ENCODE assay signal across 15 cellular contexts in genomic region chr11:68939583-68940555, GRCh38. TPM values are rescaled to one million over a fixed set of nuclear protein-coding genes. Genes with fewer than 3 reads are reported as not detected.
DNase-seq lines count a peak whose midpoint lies in the region; ATAC-seq, FAIRE-seq and TF ChIP-seq lines count a peak whose summit lies in the region.
"Had no signal": no experiment of that assay in that cellular context is flagged by ENCODE, and none has a peak within 500 bp of the region (broad histone marks: within the 10 kb centered on the region; RNA-seq: fewer than 3 reads in every experiment).

No MANE protein-coding gene starts in this region.

- TF ChIP-seq POLR2A in breast epithelium (IDR thresholded peaks at IDR 0.05): no peak

- 85% methylated on average over 16 of the region's 33 CpGs for WGBS in mammary epithelial cell (ENCODE audit: low coverage, missing lambda C conversion rate)
- WGBS in SK-N-SH (ENCODE audit: low lambda C conversion rate): 86% methylated on average over 20 of the region's 33 CpGs

- H3K36me3 ChIP-seq in mammary epithelial cell (ENCODE audit: insufficient read depth, low read length) (no peaks in the 10 kb centered on the region), breast epithelium (no peaks in the 10 kb centered on the region), kidney (ENCODE audit: control insufficient read depth in 1 of 2, insufficient read depth in 2 of 2, low read length in 2 of 2) (peaks cover 14 to 22% of the 10 kb centered on the region in 2 donors), thoracic aorta (peaks cover 35% of the 10 kb centered on the region), SK-N-SH (replicated peaks in 1 of 2; ENCODE audit: control insufficient read depth in 1 of 2, insufficient read depth in 2 of 2, low read length in 1 of 2) (peaks cover 0 to 39% of the 10 kb centered on the region in 2 experiments)

- no peak for TF ChIP-seq EP300 in SK-N-SH (IDR thresholded peaks at IDR 0.05; ENCODE audit: borderline replicate concordance in 1 of 2, low read depth in 1 of 2, low read length in 1 of 2)

- no peak for FAIRE-seq in kidney (lab: Jason Lieb, UNC)

- POLR2A ChIA-PET in SK-N-SH (lab: Yijun Ruan, JAX): no interaction called here

- TF ChIP-seq CTCF in mammary epithelial cell (conservative IDR thresholded peaks at IDR 0.05 in 1 of 2, IDR thresholded peaks at IDR 0.05 in 1 of 2; ENCODE audit: extremely low read depth in 1 of 2, insufficient read depth in 1 of 2, low read depth in 1 of 2, low read length in 2 of 2) (no peak), breast epithelium (IDR thresholded peaks at IDR 0.05) (no peak), kidney (IDR thresholded peaks at IDR 0.05; ENCODE audit: borderline replicate concordance, extremely low read depth, insufficient read depth) (no peak), thoracic aorta (IDR thresholded peaks at IDR 0.05) (no peak), SK-N-SH (IDR thresholded peaks at IDR 0.05) (no peak)

- intact Hi-C loops in mammary epithelial cell (cut with micrococcal nuclease) (no loop called here), breast epithelium (cut with DNase I; ENCODE audit: low total_unique reads) (no loop called here), kidney (cut with DNase I) (no loop called here), left colon (cut with DNase I, micrococcal nuclease) (loop anchor here in 1 of 2 donors (10.0 kb wide), 1 partner anchor 65 kb away; no protein-coding TSS in a partner anchor)

- no peak for DNase-seq in mammary epithelial cell
- DNase-seq in breast epithelium (ENCODE audit: low spot score in 2 of 2): no peak
- peak; percentile 27 for DNase-seq in UCSD-AML1 (lab: John Stamatoyannopoulos, UW; ENCODE audit: unreplicated experiment)
- peak; percentile 45 for DNase-seq in kidney
- no peak for DNase-seq in thoracic aorta (ENCODE audit: low spot score)
- no peak for DNase-seq in RKO (ENCODE audit: low spot score)
- no peak for DNase-seq in left colon
- no peak for DNase-seq in SK-N-SH
- DNase-seq: H9, NCI-H1436, NCI-H446, PC-9, Right ventricle myocardium superior had no signal

- H3K27me3 ChIP-seq in mammary epithelial cell (ENCODE audit: insufficient read depth, low read length) (no peaks in the 10 kb centered on the region), breast epithelium (no peaks in the 10 kb centered on the region), thoracic aorta (replicated peaks; ENCODE audit: insufficient read depth) (no peaks in the 10 kb centered on the region), SK-N-SH (ENCODE audit: insufficient read depth) (no peaks in the 10 kb centered on the region)

- CTCF ChIA-PET in mammary epithelial cell (lab: Charles Lee; ENCODE audit: low non-redundant PET): no interaction called here
- CTCF ChIA-PET in SK-N-SH (lab: Yijun Ruan, JAX): no interaction called here

- H3K9me2 ChIP-seq in SK-N-SH: no peaks in the 10 kb centered on the region

- H3K9me3 ChIP-seq in mammary epithelial cell (replicated peaks; ENCODE audit: insufficient read depth, low read length) (no peaks in the 10 kb centered on the region), breast epithelium (no peaks in the 10 kb centered on the region), kidney (ENCODE audit: control insufficient read depth in 1 of 2, low read length in 2 of 2) (no peaks in the 10 kb centered on the region), thoracic aorta (no peaks in the 10 kb centered on the region), SK-N-SH (no peaks in the 10 kb centered on the region)

- H2AFZ ChIP-seq in mammary epithelial cell (ENCODE audit: low read depth, low read length) (no peak overlapping the region), SK-N-SH (ENCODE audit: low read depth) (no peak overlapping the region)
- H2AFZ ChIP-seq: PC-9 had no signal

- H3K79me2 ChIP-seq in mammary epithelial cell (ENCODE audit: insufficient read depth, low read length): no peaks in the 10 kb centered on the region
- no peaks in the 10 kb centered on the region for H3K79me2 ChIP-seq in SK-N-SH (ENCODE audit: insufficient read depth)

- TSS peak; percentile 31 for BruUV-seq in mammary epithelial cell (replicated peaks; lab: Mats Ljungman, UMichigan)

- H3K4me3 ChIP-seq in mammary epithelial cell (replicated peaks in 1 of 3; ENCODE audit: insufficient read depth in 1 of 3, low read depth in 2 of 3, low read length in 3 of 3) (no peak overlapping the region), breast epithelium (no peak overlapping the region), kidney (ENCODE audit: low read length in 2 of 2) (no peak overlapping the region), thoracic aorta (no peak overlapping the region), SK-N-SH (ENCODE audit: low read depth in 2 of 2, low read length in 1 of 2) (no peak overlapping the region)
- H3K4me3 ChIP-seq: PC-9 had no signal

- no peak for TF ChIP-seq RAD21 in SK-N-SH (IDR thresholded peaks at IDR 0.05; ENCODE audit: low read length)

- H3K4me2 ChIP-seq in mammary epithelial cell (ENCODE audit: insufficient read depth, low read depth, low read length): no peak overlapping the region
- no peak overlapping the region for H3K4me2 ChIP-seq in SK-N-SH
- H3K4me2 ChIP-seq: PC-9 had no signal

- in situ Hi-C loops in mammary epithelial cell (cut with MboI; ENCODE audit: low sequenced_read_pairs in 2 of 2): loop anchor here in 1 of 2 donors (10.0 kb wide), 1 partner anchor 65 kb away; no protein-coding TSS in a partner anchor

- H3K4me1 ChIP-seq in mammary epithelial cell (ENCODE audit: insufficient read depth, low read length) (peaks cover 6% of the 10 kb centered on the region), breast epithelium (no peaks in the 10 kb centered on the region), kidney (ENCODE audit: control insufficient read depth in 1 of 2, insufficient read depth in 1 of 2, low read depth in 1 of 2, low read length in 2 of 2) (no peaks in the 10 kb centered on the region), thoracic aorta (ENCODE audit: control insufficient read depth in 1 of 2, low read depth in 2 of 2) (peaks cover 27 to 47% of the 10 kb centered on the region in 2 donors), SK-N-SH (ENCODE audit: control insufficient read depth in 1 of 2, insufficient read depth in 2 of 2, low read depth in 1 of 2, low read length in 1 of 2) (no peaks in the 10 kb centered on the region)

- H3K27ac ChIP-seq in mammary epithelial cell (ENCODE audit: insufficient read depth, low read depth, low read length): no peak overlapping the region
- H3K27ac ChIP-seq in breast epithelium: no peak overlapping the region
- H3K27ac ChIP-seq in kidney (ENCODE audit: low read depth in 2 of 2, low read length in 2 of 2): no peak overlapping the region
- H3K27ac ChIP-seq in thoracic aorta: peak overlapping the region; percentile 97 to 99
- no peak overlapping the region for H3K27ac ChIP-seq in SK-N-SH (ENCODE audit: low read depth in 2 of 2, low read length in 1 of 2)
- H3K27ac ChIP-seq: 22Rv1, PC-9 had no signal

- dilution Hi-C loops in mammary epithelial cell (cut with HindIII; ENCODE audit: low sequenced_read_pairs): loop anchor here (25.0 kb wide), 1 partner anchor 722 kb away; no protein-coding TSS in a partner anchor

- H3K9ac ChIP-seq in mammary epithelial cell (ENCODE audit: insufficient read depth, low read length) (no peak overlapping the region), kidney (ENCODE audit: low read length in 2 of 2) (no peak overlapping the region), SK-N-SH (no peak overlapping the region)

- no peaks in the 10 kb centered on the region for H4K20me1 ChIP-seq in mammary epithelial cell (ENCODE audit: insufficient read depth, low read length)
- H4K20me1 ChIP-seq in SK-N-SH (ENCODE audit: insufficient read depth): no peaks in the 10 kb centered on the region

- ATAC-seq in thoracic aorta (ENCODE audit: insufficient number of reproducible peaks, low FRiP score, low read depth) (no peak), left colon (no peak)

- H3F3A ChIP-seq in SK-N-SH (replicated peaks; ENCODE audit: insufficient read depth): no peaks in the 10 kb centered on the region

TF ChIP-seq in SK-N-SH, 30 proteins besides CTCF, POLR2A, EP300 and RAD21 (continues in another document):
- TF ChIP-seq PBX3 (IDR thresholded peaks at IDR 0.05) (no peak), TEAD4 (IDR thresholded peaks at IDR 0.05; ENCODE audit: borderline replicate concordance, insufficient read depth) (no peak)

RNA-seq across cellular contexts. Expression of gene IGHMBP2, which starts 36.2 kb away (rescaled TPM):
- total RNA-seq in mammary epithelial cell (10 to 100 TPM in 1 of 2 donors, 1 to 10 TPM in 1; 8.2 to 19.6 TPM), breast epithelium (10 to 100 TPM in 2 of 3 donors, 1 to 10 TPM in 1; 9.8 to 18.4 (median 13.6) TPM), kidney (19.6 TPM), thoracic aorta (10 to 100 TPM; 24.7 to 40.8 TPM), left colon (10 to 100 TPM; 17.5 to 20.8 TPM)
- polyA plus RNA-seq in mammary epithelial cell (8.9 TPM), kidney (ENCODE audit: insufficient read depth, low read depth, low replicate concordance) (8.8 TPM), SK-N-SH (2012; rRNA removed) (7.8 and 9.0 TPM in 2 replicates)
- 29.0 TPM for polyA minus RNA-seq in mammary epithelial cell
- 2.7 and 5.2 TPM in 2 replicates for polyA plus RNA-seq in SK-N-SH (2012; cell fraction: cytosol; rRNA removed)
- 29.1 and 32.4 TPM in 2 replicates for polyA plus RNA-seq in SK-N-SH (2012; cell fraction: nucleus; rRNA removed)

RNA-seq across cellular contexts. Expression of gene MRPL21, which starts 36.2 kb away (rescaled TPM):
- 10 to 100 TPM; 30.2 to 66.3 TPM for total RNA-seq in mammary epithelial cell
- polyA plus RNA-seq in mammary epithelial cell: 83.0 TPM
- 14.2 TPM for polyA minus RNA-seq in mammary epithelial cell
- total RNA-seq in breast epithelium: 10 to 100 TPM; 44.3 to 89.1 (median 51.7) TPM
- total RNA-seq in kidney: 45.0 TPM
- polyA plus RNA-seq in kidney (ENCODE audit: insufficient read depth, low read depth, low replicate concordance): 147 TPM
- 10 to 100 TPM; 11.0 to 16.7 TPM for total RNA-seq in thoracic aorta
- total RNA-seq in left colon: 10 to 100 TPM; 71.7 to 87.8 TPM
- 98.3 and 125 TPM in 2 replicates for polyA plus RNA-seq in SK-N-SH (2012; rRNA removed)
- polyA plus RNA-seq in SK-N-SH (2012; cell fraction: cytosol; rRNA removed): 84.3 and 115 TPM in 2 replicates
- 54.2 and 63.0 TPM in 2 replicates for polyA plus RNA-seq in SK-N-SH (2012; cell fraction: nucleus; rRNA removed)

RNA-seq across cellular contexts. Expression of gene MRGPRD, which starts 40.9 kb away (rescaled TPM):
- total RNA-seq in mammary epithelial cell (not detected), breast epithelium (not detected), kidney (not detected), thoracic aorta (1 to 10 TPM in 1 of 2 donors, not detected in 1; 5.0 TPM), left colon (not detected)
- polyA plus RNA-seq in mammary epithelial cell (not detected), kidney (ENCODE audit: insufficient read depth, low read depth, low replicate concordance) (not detected), SK-N-SH (2012; rRNA removed) (not detected in 2 replicates)
- polyA minus RNA-seq in mammary epithelial cell: not detected
- not detected in 2 replicates for polyA plus RNA-seq in SK-N-SH (2012; cell fraction: cytosol; rRNA removed)
- polyA plus RNA-seq in SK-N-SH (2012; cell fraction: nucleus; rRNA removed): not detected in 2 replicates
- total RNA-seq: H9, LHCN-M2, PC-9, Right ventricle myocardium superior had no signal

Comparison
In these comparisons a context has a peak if more than half of its experiments do, and no peak if none do; other contexts are left out.
1. DNase-seq: peak in UCSD-AML1 (single experiment) and kidney (single experiment); none in mammary epithelial cell (single experiment), breast epithelium (0 of 2), thoracic aorta (single experiment), RKO (single experiment), left colon (0 of 2) and SK-N-SH (single experiment).
2. H3K27ac ChIP-seq: peak in thoracic aorta (2 of 2); none in mammary epithelial cell (single experiment), breast epithelium (0 of 2), kidney (0 of 2) and SK-N-SH (0 of 2).